In genomic region chr4:121192013-121192412, GRCh38 we compare ENCODE assay signal across 12 cellular contexts. TPM values are rescaled to one million over a fixed set of nuclear protein-coding genes. Genes with fewer than 3 reads are reported as not detected.
DNase-seq lines count a peak whose midpoint lies in the region; ATAC-seq and TF ChIP-seq lines count a peak whose summit lies in the region.
"Had no signal": no experiment of that assay in that cellular context is flagged by ENCODE, and none has a peak within 500 bp of the region (broad histone marks: within the 10 kb centered on the region; RNA-seq: fewer than 3 reads in every experiment).

No MANE protein-coding gene starts in this region.

- H3K9me3 Mint-ChIP-seq in chondrocyte (ENCODE audit: low read depth), result no peaks in the 10 kb centered on the region

- no peaks in the 10 kb centered on the region for H3K36me3 Mint-ChIP-seq in chondrocyte (ENCODE audit: low read depth)

- ATAC-seq in lower lobe of right lung, result peak; percentile 27 to 69

- H3K36me3 ChIP-seq in GM23248 (ENCODE audit: low read depth) (no peaks in the 10 kb centered on the region), adipocyte (ENCODE audit: control insufficient read depth, insufficient read depth, low read length, severe bottlenecking) (no peaks in the 10 kb centered on the region), lower lobe of right lung (no peaks in the 10 kb centered on the region), sigmoid colon (no peaks in the 10 kb centered on the region)
- H3K36me3 ChIP-seq: BLaER1 treated with 17β-estradiol and CSF1 and Interleukin-3, amounts not matched to agents 10 nM and 100 nM had no signal

- no peaks in the 10 kb centered on the region for H3K79me2 ChIP-seq in GM23248 (ENCODE audit: insufficient read depth)

- H3K27ac ChIP-seq in AG04450 (ENCODE audit: low read depth, low read length), result no peak overlapping the region
- H3K27ac ChIP-seq in GM23248, result no peak overlapping the region
- no peak overlapping the region for H3K27ac ChIP-seq in lower lobe of right lung
- H3K27ac ChIP-seq in sigmoid colon, result no peak overlapping the region
- H3K27ac ChIP-seq: BLaER1 treated with 17β-estradiol and CSF1 and Interleukin-3, amounts not matched to agents 10 nM and 100 nM had no signal

- no peak for TF ChIP-seq POLR2A in sigmoid colon (IDR thresholded peaks at IDR 0.05)

- TF ChIP-seq CTCF in AG04450 (IDR thresholded peaks at IDR 0.05; ENCODE audit: low read depth, low read length) (no peak), lower lobe of right lung (IDR thresholded peaks at IDR 0.05) (no peak), sigmoid colon (IDR thresholded peaks at IDR 0.05) (no peak), chondrocyte (IDR thresholded peaks at IDR 0.05) (no peak), GM13977 (IDR thresholded peaks at IDR 0.05; ENCODE audit: extremely low read depth, insufficient read depth, missing control alignments) (no peak)

- intact Hi-C loops in lower lobe of right lung (cut with DNase I), result no loop called here
- intact Hi-C loops in sigmoid colon (cut with DNase I), result loop anchor here (1.0 to 10.0 kb wide), 2 partner anchors 60 to 543 kb away; no protein-coding TSS in a partner anchor

- CTCF ChIA-PET in AG04450 (lab: Charles Lee), result interaction anchor here (0.6 to 6.4 kb wide), 54 partner anchors 9 to 1041 kb away, joined by 3 to 299 read pairs (median 5); partner anchors contain the start of gene TNIP3

- DNase-seq in AG04450 (ENCODE audit: low read depth, low spot score), result no peak
- peak; percentile 38 for DNase-seq in GM23248
- no peak for DNase-seq in adipocyte (ENCODE audit: low read depth)
- DNase-seq in lower lobe of right lung, result no peak
- no peak for DNase-seq in sigmoid colon
- DNase-seq in chondrocyte (ENCODE audit: low spot score), result no peak
- DNase-seq in putamen (ENCODE audit: low spot score), result no peak
- no peak for DNase-seq in GM13977 (ENCODE audit: low spot score)
- DNase-seq: effector memory CD4-positive, alpha-beta T cell; posterior cingulate gyrus; stimulated activated CD4-positive, alpha-beta T cell treated with anti-CD3 and anti-CD28 coated beads, Interleukin-1b, Interleukin-23, amount 100 ng/mL, for 48 hours had no signal

- no peaks in the 10 kb centered on the region for H3F3A ChIP-seq in GM23248 (ENCODE audit: insufficient read depth)

- POLR2A ChIA-PET in AG04450 (lab: Yijun Ruan, JAX), result no interaction called here

- H3K27me3 ChIP-seq in AG04450 (ENCODE audit: control insufficient read depth, insufficient read depth, low read length), result no peaks in the 10 kb centered on the region
- no peaks in the 10 kb centered on the region for H3K27me3 ChIP-seq in GM23248 (replicated peaks; ENCODE audit: insufficient read depth)
- no peaks in the 10 kb centered on the region for H3K27me3 ChIP-seq in adipocyte (replicated peaks; ENCODE audit: control insufficient read depth, insufficient read depth, low read length)
- H3K27me3 ChIP-seq in lower lobe of right lung (ENCODE audit: low read depth), result no peaks in the 10 kb centered on the region
- no peaks in the 10 kb centered on the region for H3K27me3 ChIP-seq in sigmoid colon

- H3K4me3 ChIP-seq in AG04450 (ENCODE audit: low read depth, low read length) (peak overlapping the region; percentile 45), GM23248 (peak overlapping the region; percentile 54), adipocyte (ENCODE audit: low read length) (peak overlapping the region; percentile 60), lower lobe of right lung (peak overlapping the region; percentile 39), sigmoid colon (no peak overlapping the region)
- H3K4me3 ChIP-seq: BLaER1 treated with 17β-estradiol and CSF1 and Interleukin-3, amounts not matched to agents 10 nM and 100 nM had no signal

- H3K4me2 ChIP-seq in GM23248 (ENCODE audit: unreplicated experiment), result peak overlapping the region; percentile 69
- H3K4me2 ChIP-seq: BLaER1 treated with 17β-estradiol and CSF1 and Interleukin-3, amounts not matched to agents 10 nM and 100 nM had no signal

- H4K20me1 ChIP-seq in GM23248 (ENCODE audit: insufficient read depth), result no peaks in the 10 kb centered on the region
- H4K20me1 ChIP-seq: BLaER1 treated with 17β-estradiol and CSF1 and Interleukin-3, amounts not matched to agents 10 nM and 100 nM had no signal

- in situ Hi-C loops in GM23248 (cut with MboI) (loop anchor here (10.0 kb wide), 1 partner anchor 63 kb away; no protein-coding TSS in a partner anchor), GM13977 (cut with MboI; ENCODE audit: low pct_unique_long_range_greater_than_20kb, low sequenced_read_pairs, unreplicated experiment) (loop anchor here (10.0 kb wide), 1 partner anchor 63 kb away; no protein-coding TSS in a partner anchor)

- no peak for TF ChIP-seq EP300 in sigmoid colon (IDR thresholded peaks at IDR 0.05)

- peaks cover 25% of the 10 kb centered on the region for H3K27me3 Mint-ChIP-seq in chondrocyte (ENCODE audit: low read depth)

- no peaks in the 10 kb centered on the region for H3K9me3 ChIP-seq in AG04450 (ENCODE audit: control insufficient read depth, insufficient read depth, low read length)
- H3K9me3 ChIP-seq in GM23248 (ENCODE audit: low read depth), result no peaks in the 10 kb centered on the region
- no peaks in the 10 kb centered on the region for H3K9me3 ChIP-seq in adipocyte (ENCODE audit: control insufficient read depth, low read length)
- no peaks in the 10 kb centered on the region for H3K9me3 ChIP-seq in lower lobe of right lung
- H3K9me3 ChIP-seq in sigmoid colon, result no peaks in the 10 kb centered on the region
- H3K9me3 ChIP-seq: BLaER1 treated with 17β-estradiol and CSF1 and Interleukin-3, amounts not matched to agents 10 nM and 100 nM had no signal

- H3K4me1 ChIP-seq in GM23248 (ENCODE audit: insufficient read depth), result peaks cover 5% of the 10 kb centered on the region; the same call in 1 of the 2 replicates
- H3K4me1 ChIP-seq in adipocyte (ENCODE audit: control insufficient read depth, insufficient read depth, low read length), result peaks cover 2% of the 10 kb centered on the region
- H3K4me1 ChIP-seq in lower lobe of right lung, result no peaks in the 10 kb centered on the region
- H3K4me1 ChIP-seq in sigmoid colon, result no peaks in the 10 kb centered on the region

- H3K4me3 Mint-ChIP-seq in chondrocyte (ENCODE audit: unreplicated experiment), result no peak overlapping the region

- peaks cover 2% of the 10 kb centered on the region for H3K4me1 Mint-ChIP-seq in chondrocyte (ENCODE audit: low read depth)

- H3K9ac ChIP-seq in GM23248, result no peak overlapping the region
- no peak overlapping the region for H3K9ac ChIP-seq in adipocyte (ENCODE audit: low read length)
- H3K9ac ChIP-seq: BLaER1 treated with 17β-estradiol and CSF1 and Interleukin-3, amounts not matched to agents 10 nM and 100 nM had no signal

- H3K9me2 ChIP-seq in GM23248 (ENCODE audit: insufficient read depth), result no peaks in the 10 kb centered on the region

- no peak overlapping the region for H3K27ac Mint-ChIP-seq in chondrocyte (ENCODE audit: unreplicated experiment)

- WGBS in GM23248 (ENCODE audit: low coverage in 1 of 2, low lambda C conversion rate in 2 of 2, missing lambda C conversion rate in 2 of 2), 2 experiments, result 34 to 35% methylated on average over 11 of the region's 11 CpGs
- 60 to 72% methylated on average over 11 of the region's 11 CpGs for WGBS in sigmoid colon, 2 donors

- H2AFZ ChIP-seq in GM23248, result peak overlapping the region; percentile 73

RNA-seq across cellular contexts. Expression of gene TNIP3, which starts 27.9 kb away (rescaled TPM):
- polyA plus RNA-seq in AG04450 (2011; rRNA removed) (0.43 and 0.51 TPM in 2 replicates), GM23248 (2016; fragmentation: Nextera tagmentation; extraction: Ambion mirVana) (2.2 TPM in 2 replicates), sigmoid colon (10 to 100 TPM in 1 of 3 donors, 1 to 10 TPM in 1, not detected in 1; 3.0 to 18.1 TPM)
- 0.14 and 0.48 TPM in 2 replicates for polyA minus RNA-seq in AG04450 (2011; rRNA and poly(A)+ RNA removed)
- total RNA-seq in GM23248 (2014; rRNA removed; shearing (Covaris generic)), result 0.76 and 1.4 TPM in 2 replicates
- total RNA-seq in lower lobe of right lung (0.95 TPM), sigmoid colon (under 1 TPM in 1 of 4 donors, not detected in 3; 0.49 TPM), chondrocyte (0.31 TPM in 1 of 3 replicates, not detected in the others)

Comparison
In these comparisons a context has a peak if more than half of its experiments do, and no peak if none do; other contexts are left out.
1. H3K4me3 ChIP-seq: peak in AG04450 (single experiment), GM23248 (single experiment), adipocyte (single experiment) and lower lobe of right lung (single experiment); none in sigmoid colon (0 of 4).